ENCODE assay signal across 27 cellular contexts in genomic region chr7:76272142-76272541, GRCh38.
"Had no signal": no experiment of that assay in that cellular context is flagged by ENCODE, and none has a peak within 500 bp of the region (broad histone marks: within the 10 kb centered on the region; RNA-seq: fewer than 3 reads in every experiment).

No MANE protein-coding gene starts in this region.

- H3K9me2 ChIP-seq: SK-N-SH had no signal

- H3K9me3 ChIP-seq: Peyer's patch, SJSA1, SK-N-SH had no signal

- H3K36me3 ChIP-seq: Peyer's patch, SJSA1 had no signal

- H3K4me3 ChIP-seq: Peyer's patch, SJSA1 had no signal

- DNase-seq: Karpas-422; KG1; NCI-H1048; NCI-H1105 treated with DMSO at 0.1 percent for 48 hours; NCI-H1436; NCI-H1694; NCI-H187; NCI-H1930; NCI-H2029 treated with DMSO at 0.1 percent for 48 hours; NCI-H2081 treated with DMSO at 0.1 percent for 48 hours; NCI-H2107; NCI-H2171; NCI-H226; NCI-H446 treated with DMSO at 0.1 percent for 48 hours; NCI-H510A; NCI-H524; NCI-H526 treated with DMSO at 0.1 percent for 48 hours; NCI-H774; NK-92 treated with Interleukin-12 subunit alpha and Interleukin-12 subunit beta, amount 100 ng/mL, for 24 hours; PC-3; Peyer's patch; Right ventricle myocardium superior; RPMI8226; SHP77 treated with DMSO at 0.1 percent for 48 hours; SK-N-SH; SW 1271 had no signal

- H3K9ac ChIP-seq: SK-N-SH had no signal

- H3K4me2 ChIP-seq: SK-N-SH had no signal

- H3K27ac ChIP-seq: Peyer's patch, SJSA1 had no signal

- ATAC-seq: PC-3 had no signal
